In genomic region chr4:10185518-10186227, GRCh38 we compare ENCODE assay signal across 1 cellular context.
TF ChIP-seq lines count a peak whose summit lies in the region.

No MANE protein-coding gene starts in this region.

TF ChIP-seq in K562, 482 proteins besides CTCF, POLR2A, EP300 and RAD21 (continued from another document and continues in another):
- TF ChIP-seq, protein P1, sequence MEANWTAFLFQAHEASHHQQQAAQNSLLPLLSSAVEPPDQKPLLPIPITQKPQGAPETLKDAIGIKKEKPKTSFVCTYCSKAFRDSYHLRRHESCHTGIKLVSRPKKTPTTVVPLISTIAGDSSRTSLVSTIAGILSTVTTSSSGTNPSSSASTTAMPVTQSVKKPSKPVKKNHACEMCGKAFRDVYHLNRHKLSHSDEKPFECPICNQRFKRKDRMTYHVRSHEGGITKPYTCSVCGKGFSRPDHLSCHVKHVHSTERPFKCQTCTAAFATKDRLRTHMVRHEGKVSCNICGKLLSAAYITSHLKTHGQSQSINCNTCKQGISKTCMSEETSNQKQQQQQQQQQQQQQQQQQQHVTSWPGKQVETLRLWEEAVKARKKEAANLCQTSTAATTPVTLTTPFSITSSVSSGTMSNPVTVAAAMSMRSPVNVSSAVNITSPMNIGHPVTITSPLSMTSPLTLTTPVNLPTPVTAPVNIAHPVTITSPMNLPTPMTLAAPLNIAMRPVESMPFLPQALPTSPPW (CRISPR knock-in tag; IDR thresholded peaks at IDR 0.05), result peak; percentile 47
- TF ChIP-seq RBM22 (IDR thresholded peaks at IDR 0.05; ENCODE audit: low read depth, low read length, poor library complexity, severe bottlenecking), result no peak
- TF ChIP-seq FOXP1 (CRISPR knock-in tag; IDR thresholded peaks at IDR 0.05), result no peak
- peak in 1 of 2 experiments; percentile 11; a peak in 1 of 4 replicates for TF ChIP-seq NONO (IDR thresholded peaks at IDR 0.05; ENCODE audit: low read depth in 2 of 2, low read length in 1 of 2)
- TF ChIP-seq HIVEP1 (CRISPR knock-in tag; IDR thresholded peaks at IDR 0.05), result 0 out of 2 replicates have a peak, but pooled peaks have one; percentile 36
- TF ChIP-seq SOX6 (IDR thresholded peaks at IDR 0.05), result peak; percentile 78
- TF ChIP-seq HDAC8 (tag; IDR thresholded peaks at IDR 0.05), result peak; percentile 61; the same call in 1 of the 2 replicates
- TF ChIP-seq OTX1 (CRISPR knock-in tag; IDR thresholded peaks at IDR 0.05), result peak; percentile 57; the same call in 1 of the 2 replicates
- TF ChIP-seq U2AF1 (optimal IDR thresholded peaks at IDR 0.05; ENCODE audit: low read depth, low read length), result no peak
- TF ChIP-seq, protein P2, sequence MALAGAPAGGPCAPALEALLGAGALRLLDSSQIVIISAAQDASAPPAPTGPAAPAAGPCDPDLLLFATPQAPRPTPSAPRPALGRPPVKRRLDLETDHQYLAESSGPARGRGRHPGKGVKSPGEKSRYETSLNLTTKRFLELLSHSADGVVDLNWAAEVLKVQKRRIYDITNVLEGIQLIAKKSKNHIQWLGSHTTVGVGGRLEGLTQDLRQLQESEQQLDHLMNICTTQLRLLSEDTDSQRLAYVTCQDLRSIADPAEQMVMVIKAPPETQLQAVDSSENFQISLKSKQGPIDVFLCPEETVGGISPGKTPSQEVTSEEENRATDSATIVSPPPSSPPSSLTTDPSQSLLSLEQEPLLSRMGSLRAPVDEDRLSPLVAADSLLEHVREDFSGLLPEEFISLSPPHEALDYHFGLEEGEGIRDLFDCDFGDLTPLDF (CRISPR knock-in tag; IDR thresholded peaks at IDR 0.05), result no peak
- peak; percentile 66; the same call in 1 of the 2 replicates for TF ChIP-seq ZBED1 (IDR thresholded peaks at IDR 0.05)
- TF ChIP-seq MAFK (IDR thresholded peaks at IDR 0.05; ENCODE audit: low read length), result no peak
- TF ChIP-seq LARP7 (IDR thresholded peaks at IDR 0.05), result 0 out of 2 replicates have a peak, but pooled peaks have one; percentile 36
- peak; percentile 70 for TF ChIP-seq TEAD4 (IDR thresholded peaks at IDR 0.05; ENCODE audit: low read length)
- TF ChIP-seq TEAD4 (CRISPR knock-in tag; IDR thresholded peaks at IDR 0.05; ENCODE audit: borderline replicate concordance), result no peak
- TF ChIP-seq CHAMP1 (IDR thresholded peaks at IDR 0.05), result no peak; the same call in 1 of the 2 replicates
- no peak for TF ChIP-seq IRF2 (CRISPR knock-in tag; IDR thresholded peaks at IDR 0.05)
- TF ChIP-seq, protein P3, sequence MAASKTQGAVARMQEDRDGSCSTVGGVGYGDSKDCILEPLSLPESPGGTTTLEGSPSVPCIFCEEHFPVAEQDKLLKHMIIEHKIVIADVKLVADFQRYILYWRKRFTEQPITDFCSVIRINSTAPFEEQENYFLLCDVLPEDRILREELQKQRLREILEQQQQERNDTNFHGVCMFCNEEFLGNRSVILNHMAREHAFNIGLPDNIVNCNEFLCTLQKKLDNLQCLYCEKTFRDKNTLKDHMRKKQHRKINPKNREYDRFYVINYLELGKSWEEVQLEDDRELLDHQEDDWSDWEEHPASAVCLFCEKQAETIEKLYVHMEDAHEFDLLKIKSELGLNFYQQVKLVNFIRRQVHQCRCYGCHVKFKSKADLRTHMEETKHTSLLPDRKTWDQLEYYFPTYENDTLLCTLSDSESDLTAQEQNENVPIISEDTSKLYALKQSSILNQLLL (CRISPR knock-in tag; IDR thresholded peaks at IDR 0.05; ENCODE audit: borderline replicate concordance), result no peak
- TF ChIP-seq NR1H2 (CRISPR knock-in tag; IDR thresholded peaks at IDR 0.05), result no peak
- TF ChIP-seq THRB (CRISPR knock-in tag; conservative IDR thresholded peaks at IDR 0.05), result 0 out of 2 replicates have a peak, but pooled peaks have one; percentile 34
- TF ChIP-seq CBX2 (IDR thresholded peaks at IDR 0.05; ENCODE audit: insufficient read depth, low read length, poor library complexity, severe bottlenecking), result no peak
- TF ChIP-seq, protein P4, sequence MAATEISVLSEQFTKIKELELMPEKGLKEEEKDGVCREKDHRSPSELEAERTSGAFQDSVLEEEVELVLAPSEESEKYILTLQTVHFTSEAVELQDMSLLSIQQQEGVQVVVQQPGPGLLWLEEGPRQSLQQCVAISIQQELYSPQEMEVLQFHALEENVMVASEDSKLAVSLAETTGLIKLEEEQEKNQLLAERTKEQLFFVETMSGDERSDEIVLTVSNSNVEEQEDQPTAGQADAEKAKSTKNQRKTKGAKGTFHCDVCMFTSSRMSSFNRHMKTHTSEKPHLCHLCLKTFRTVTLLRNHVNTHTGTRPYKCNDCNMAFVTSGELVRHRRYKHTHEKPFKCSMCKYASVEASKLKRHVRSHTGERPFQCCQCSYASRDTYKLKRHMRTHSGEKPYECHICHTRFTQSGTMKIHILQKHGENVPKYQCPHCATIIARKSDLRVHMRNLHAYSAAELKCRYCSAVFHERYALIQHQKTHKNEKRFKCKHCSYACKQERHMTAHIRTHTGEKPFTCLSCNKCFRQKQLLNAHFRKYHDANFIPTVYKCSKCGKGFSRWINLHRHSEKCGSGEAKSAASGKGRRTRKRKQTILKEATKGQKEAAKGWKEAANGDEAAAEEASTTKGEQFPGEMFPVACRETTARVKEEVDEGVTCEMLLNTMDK (IDR thresholded peaks at IDR 0.05; ENCODE audit: borderline replicate concordance, insufficient read depth, low read depth, low read length, poor library complexity, severe bottlenecking), result no peak
- TF ChIP-seq ETV1 (tag; conservative IDR thresholded peaks at IDR 0.05; ENCODE audit: low read depth), result no peak
- TF ChIP-seq ZNF354B (CRISPR knock-in tag; IDR thresholded peaks at IDR 0.05), result no peak
- TF ChIP-seq, protein P5, sequence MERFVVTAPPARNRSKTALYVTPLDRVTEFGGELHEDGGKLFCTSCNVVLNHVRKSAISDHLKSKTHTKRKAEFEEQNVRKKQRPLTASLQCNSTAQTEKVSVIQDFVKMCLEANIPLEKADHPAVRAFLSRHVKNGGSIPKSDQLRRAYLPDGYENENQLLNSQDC (CRISPR knock-in tag; IDR thresholded peaks at IDR 0.05), result 0 out of 2 replicates have a peak, but pooled peaks have one; percentile 12
- TF ChIP-seq ETV6 (IDR thresholded peaks at IDR 0.05; ENCODE audit: borderline replicate concordance in 1 of 2, low read depth in 2 of 2, low read length in 1 of 2), result no peak
- no peak for TF ChIP-seq ETV6 (CRISPR knock-in tag; IDR thresholded peaks at IDR 0.05; ENCODE audit: borderline replicate concordance)
- peak; percentile 47; the same call in 1 of the 2 replicates for TF ChIP-seq BHLHE40 (IDR thresholded peaks at IDR 0.05; ENCODE audit: low read length)
- TF ChIP-seq SPI1 (IDR thresholded peaks at IDR 0.05; ENCODE audit: borderline replicate concordance, low read depth, low read length), result no peak
- TF ChIP-seq JUND (IDR thresholded peaks at IDR 0.05; ENCODE audit: borderline replicate concordance, low read depth, low read length), result peak; percentile 95
- TF ChIP-seq JUND (tag; IDR thresholded peaks at IDR 0.05; ENCODE audit: borderline replicate concordance, low read depth, low read length), result peak; percentile 93; the same call in 2 of the 3 replicates
- TF ChIP-seq, protein P6, sequence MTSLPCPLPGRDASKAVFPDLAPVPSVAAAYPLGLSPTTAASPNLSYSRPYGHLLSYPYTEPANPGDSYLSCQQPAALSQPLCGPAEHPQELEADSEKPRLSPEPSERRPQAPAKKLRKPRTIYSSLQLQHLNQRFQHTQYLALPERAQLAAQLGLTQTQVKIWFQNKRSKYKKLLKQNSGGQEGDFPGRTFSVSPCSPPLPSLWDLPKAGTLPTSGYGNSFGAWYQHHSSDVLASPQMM (CRISPR knock-in tag; IDR thresholded peaks at IDR 0.05), result no peak
- TF ChIP-seq TAF9B (IDR thresholded peaks at IDR 0.05; ENCODE audit: partially characterized antibody), result peak; percentile 79
- peak; percentile 45; the same call in 1 of the 2 replicates for TF ChIP-seq MTA1 (IDR thresholded peaks at IDR 0.05; ENCODE audit: borderline replicate concordance)
- TF ChIP-seq ZNF583 (CRISPR knock-in tag; IDR thresholded peaks at IDR 0.05), result 0 out of 2 replicates have a peak, but pooled peaks have one; percentile 15
- peak; percentile 49 for TF ChIP-seq PML (IDR thresholded peaks at IDR 0.05; ENCODE audit: low read length)
- TF ChIP-seq HOXB6 (CRISPR knock-in tag; IDR thresholded peaks at IDR 0.05; ENCODE audit: borderline replicate concordance), result no peak
- TF ChIP-seq MAFF (IDR thresholded peaks at IDR 0.05; ENCODE audit: low read length), result no peak
- TF ChIP-seq E2F4 (CRISPR knock-in tag; IDR thresholded peaks at IDR 0.05; ENCODE audit: low read depth), result no peak
- TF ChIP-seq REST (CRISPR knock-in tag; IDR thresholded peaks at IDR 0.05; ENCODE audit: low read depth), result no peak
- TF ChIP-seq, protein P7, sequence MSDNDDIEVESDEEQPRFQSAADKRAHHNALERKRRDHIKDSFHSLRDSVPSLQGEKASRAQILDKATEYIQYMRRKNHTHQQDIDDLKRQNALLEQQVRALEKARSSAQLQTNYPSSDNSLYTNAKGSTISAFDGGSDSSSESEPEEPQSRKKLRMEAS (CRISPR knock-in tag; IDR thresholded peaks at IDR 0.05), result no peak
- TF ChIP-seq FOXK1 (CRISPR knock-in tag; IDR thresholded peaks at IDR 0.05; ENCODE audit: borderline replicate concordance), result no peak
- no peak for TF ChIP-seq RUNX1 (IDR thresholded peaks at IDR 0.05; ENCODE audit: low read depth)
- no peak for TF ChIP-seq HSF4 (CRISPR knock-in tag; IDR thresholded peaks at IDR 0.05; ENCODE audit: borderline replicate concordance)
- no peak for TF ChIP-seq CREBBP (IDR thresholded peaks at IDR 0.05; ENCODE audit: low read depth, low read length)
- no peak; the same call in 1 of the 2 replicates for TF ChIP-seq CC2D1A (IDR thresholded peaks at IDR 0.05)
- TF ChIP-seq SIRT6 (IDR thresholded peaks at IDR 0.05; ENCODE audit: low read depth, low read length), result no peak
- TF ChIP-seq HBP1 (CRISPR knock-in tag; IDR thresholded peaks at IDR 0.05), result no peak
- no peak for TF ChIP-seq PHB2 (IDR thresholded peaks at IDR 0.05; ENCODE audit: low read depth)
- TF ChIP-seq EP400 (IDR thresholded peaks at IDR 0.05), result peak; percentile 54; the same call in 1 of the 2 replicates
